Comparison of ENCODE assay signal across 8 cellular contexts in genomic region chr19:58476498-58477015, GRCh38. TPM values are rescaled to one million over a fixed set of nuclear protein-coding genes. Genes with fewer than 3 reads are reported as not detected.
DNase-seq lines count a peak whose midpoint lies in the region; ATAC-seq and TF ChIP-seq lines count a peak whose summit lies in the region.

No MANE protein-coding gene starts in this region.

- H3K4me1 Mint-ChIP-seq in activated naive CD4-positive, alpha-beta T cell treated with anti-CD3 and anti-CD28 coated beads, Interleukin-2, amount 50 U/mL, for 24 hours, result peaks cover 15% of the 10 kb centered on the region
- H3K4me1 Mint-ChIP-seq in nephron progenitor cell, result peaks cover 28% of the 10 kb centered on the region

- H3K4me3 Mint-ChIP-seq in activated naive CD4-positive, alpha-beta T cell treated with anti-CD3 and anti-CD28 coated beads, Interleukin-2, amount 50 U/mL, for 24 hours, result peak overlapping the region; percentile 93
- H3K4me3 Mint-ChIP-seq in nephron progenitor cell, result peak overlapping the region; percentile 90

- TF ChIP-seq CTCF in nephron progenitor cell (IDR thresholded peaks at IDR 0.05), result no peak

- ATAC-seq in GM19324 (IDR thresholded peaks at IDR 0.05; ENCODE audit: low FRiP score, unreplicated experiment), result no peak

- no peak for DNase-seq in activated naive CD4-positive, alpha-beta T cell treated with Interleukin-2 at 50 U/mL for 16 hours
- DNase-seq in SJSA1 (ENCODE audit: low read depth in 1 of 2, low spot score in 2 of 2) (no peak), nephron progenitor cell (no peak), foreskin melanocyte (no peak)
- no peak for DNase-seq in activated CD4-positive, CD25-positive, alpha-beta regulatory T cell (lab: John Stamatoyannopoulos, UW)

- H3K4me1 ChIP-seq in SJSA1 (replicated peaks) (peaks cover 30% of the 10 kb centered on the region), esophagus (ENCODE audit: control insufficient read depth in 2 of 2, insufficient read depth in 2 of 2, low read length in 1 of 2) (peaks cover 12 to 13% of the 10 kb centered on the region in 2 donors)

- H3K27me3 ChIP-seq in SJSA1 (replicated peaks), result no peaks in the 10 kb centered on the region
- no peaks in the 10 kb centered on the region for H3K27me3 ChIP-seq in esophagus (ENCODE audit: control insufficient read depth in 1 of 2, insufficient read depth in 2 of 2, low read length in 2 of 2)

- H3K9me3 ChIP-seq in SJSA1 (replicated peaks) (no peaks in the 10 kb centered on the region), esophagus (ENCODE audit: control insufficient read depth in 2 of 2, insufficient read depth in 1 of 2, low read depth in 1 of 2, low read length in 1 of 2) (no peaks in the 10 kb centered on the region)

- H3K27me3 Mint-ChIP-seq in activated naive CD4-positive, alpha-beta T cell treated with anti-CD3 and anti-CD28 coated beads, Interleukin-2, amount 50 U/mL, for 24 hours, result no peaks in the 10 kb centered on the region
- no peaks in the 10 kb centered on the region for H3K27me3 Mint-ChIP-seq in nephron progenitor cell (ENCODE audit: low read depth, poor library complexity)

- H3K9me3 Mint-ChIP-seq in activated naive CD4-positive, alpha-beta T cell treated with anti-CD3 and anti-CD28 coated beads, Interleukin-2, amount 50 U/mL, for 24 hours, result no peaks in the 10 kb centered on the region
- H3K9me3 Mint-ChIP-seq in nephron progenitor cell, result no peaks in the 10 kb centered on the region

- H3K27ac ChIP-seq in SJSA1 (peak overlapping the region; percentile 63), esophagus (ENCODE audit: low read depth in 2 of 2, low read length in 1 of 2) (peak overlapping the region; percentile 90 to 94)

- H3K27ac Mint-ChIP-seq in activated naive CD4-positive, alpha-beta T cell treated with anti-CD3 and anti-CD28 coated beads, Interleukin-2, amount 50 U/mL, for 24 hours, result peak overlapping the region; percentile 95
- H3K27ac Mint-ChIP-seq in nephron progenitor cell, result peak overlapping the region; percentile 99

- no peaks in the 10 kb centered on the region for H3K36me3 Mint-ChIP-seq in activated naive CD4-positive, alpha-beta T cell treated with anti-CD3 and anti-CD28 coated beads, Interleukin-2, amount 50 U/mL, for 24 hours
- H3K36me3 Mint-ChIP-seq in nephron progenitor cell (ENCODE audit: low read depth), result peaks cover 8% of the 10 kb centered on the region

- peaks cover 24% of the 10 kb centered on the region for H3K36me3 ChIP-seq in SJSA1
- H3K36me3 ChIP-seq in esophagus (ENCODE audit: control insufficient read depth in 2 of 2, insufficient read depth in 2 of 2, low read length in 1 of 2), result peaks cover 10 to 31% of the 10 kb centered on the region in 2 donors

- H3K4me3 ChIP-seq in SJSA1 (peak overlapping the region; percentile 50), esophagus (ENCODE audit: low read depth in 1 of 2, low read length in 2 of 2) (peak overlapping the region; percentile 66)

- 3% methylated on average over 27 of the region's 27 CpGs for WGBS in esophagus, 2 donors

RNA-seq across cellular contexts. Expression of gene ZNF446, which starts 0.4 kb away (rescaled TPM):
- 5.1 TPM in 2 replicates for total RNA-seq in SJSA1 (2014; rRNA removed; shearing (Covaris generic))
- polyA plus RNA-seq in esophagus, result 1 to 10 TPM; 6.9 to 9.9 TPM

RNA-seq across cellular contexts. Expression of gene ZNF324, which starts 9.7 kb away (rescaled TPM):
- 6.4 and 15.1 TPM in 2 replicates for total RNA-seq in SJSA1 (2014; rRNA removed; shearing (Covaris generic))
- polyA plus RNA-seq in esophagus, result 1 to 10 TPM; 5.1 to 5.6 TPM

RNA-seq across cellular contexts. Expression of gene ZNF324B, which starts 25.1 kb away (rescaled TPM):
- total RNA-seq in SJSA1 (2014; rRNA removed; shearing (Covaris generic)), result 4.9 and 6.7 TPM in 2 replicates
- polyA plus RNA-seq in esophagus, result 1 to 10 TPM; 2.4 to 2.8 TPM

RNA-seq across cellular contexts. Expression of gene SLC27A5, which starts 35.2 kb away (rescaled TPM):
- total RNA-seq in SJSA1 (2014; rRNA removed; shearing (Covaris generic)), result 0.38 and 0.55 TPM in 2 replicates
- polyA plus RNA-seq in esophagus, result 1 to 10 TPM; 7.0 to 7.2 TPM

RNA-seq across cellular contexts. Expression of gene ZNF132, which starts 36.6 kb away (rescaled TPM):
- 2.8 and 6.0 TPM in 2 replicates for total RNA-seq in SJSA1 (2014; rRNA removed; shearing (Covaris generic))
- under 1 TPM; 0.83 to 0.89 TPM for polyA plus RNA-seq in esophagus
